In the genomic region with DNA sequence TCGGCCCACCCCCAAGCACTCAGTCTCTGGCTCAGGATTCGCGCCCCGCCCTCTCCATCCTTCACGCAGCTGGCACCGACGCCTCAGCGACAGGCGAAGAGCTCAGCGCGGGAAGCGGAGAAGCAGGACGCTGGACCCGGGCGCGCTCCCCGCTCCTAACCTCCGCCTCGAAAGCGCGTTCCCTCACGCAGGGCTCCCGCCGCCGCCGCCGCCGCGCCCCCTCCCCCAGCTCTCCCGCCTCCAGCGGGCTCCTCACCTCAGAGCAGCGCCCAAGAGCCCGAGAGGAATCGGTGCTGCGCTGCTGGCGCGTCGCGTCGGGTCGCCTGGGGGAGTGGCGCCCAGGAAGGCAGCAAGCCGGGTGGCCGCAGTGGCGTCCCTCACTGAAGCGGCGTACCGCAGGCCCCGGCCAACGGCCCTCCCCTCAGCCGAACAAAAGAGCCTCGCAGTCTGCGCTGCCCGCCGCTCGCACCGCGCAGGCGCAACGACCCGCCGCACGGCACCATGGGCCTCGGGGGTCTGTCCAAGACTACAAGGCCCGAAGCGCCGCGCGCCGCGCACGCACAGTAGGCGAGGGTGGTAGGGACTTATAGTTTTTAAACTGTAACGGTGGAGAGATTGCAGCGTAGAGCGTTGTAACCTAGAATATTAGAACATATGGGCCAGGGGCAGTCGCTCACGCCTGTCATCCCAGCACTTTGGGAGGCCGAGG, we compare ENCODE assay signal across 8 cellular contexts. TPM values are rescaled to one million over a fixed set of nuclear protein-coding genes. Genes with fewer than 3 reads are reported as not detected.
A peak's percentile ranks its signal among the peaks of the same experiment; 100 is the strongest.
DNase-seq lines count a peak whose midpoint lies in the region; ATAC-seq and TF ChIP-seq lines count a peak whose summit lies in the region.

Gene CBX1, minus strand, starts transcription at position 467 of the 709 bp plus-strand sequence. CDS start 24,474 bp downstream, outside the sequence.

- peak within 1 kb of the TSS; percentile 73 for H3K4me3 ChIP-seq in MG63
- H3K4me3 ChIP-seq in fibroblast of the aortic adventitia (ENCODE audit: low read depth, low read length) = peak within 1 kb of the TSS; percentile 87

- H3K4me1 ChIP-seq in ES-I3 (ENCODE audit: insufficient read depth, low read length) = no peaks in the 10 kb centered on the region
- no peaks in the 10 kb centered on the region for H3K4me1 ChIP-seq in H9 (ENCODE audit: insufficient read depth, low read length)

- H3K23ac ChIP-seq in H9 (ENCODE audit: insufficient read length, low read depth, low read length) = no peak within 1 kb of the TSS

- peak within 1 kb of the TSS; percentile 87 to 100 (median 87) for H3K27ac Mint-ChIP-seq in H9
- H3K27ac Mint-ChIP-seq in nephron = peak within 1 kb of the TSS; percentile 89 to 98 (median 98)

- no peaks in the 10 kb centered on the region for H3K27me3 ChIP-seq in H9 (ENCODE audit: insufficient read depth, low read length)
- H3K27me3 ChIP-seq in MG63 = no peaks in the 10 kb centered on the region

- H2AK5ac ChIP-seq in H9 (ENCODE audit: insufficient read length, low read length) = no peak within 1 kb of the TSS

- no peak within 1 kb of the TSS for H2BK12ac ChIP-seq in H9 (ENCODE audit: insufficient read length, low read depth, low read length)

- H3K4me3 Mint-ChIP-seq in H9 (peak within 1 kb of the TSS; percentile 81 to 99), nephron (peak within 1 kb of the TSS; percentile 97 to 100 (median 98))

- H4K20me1 ChIP-seq in H9 (ENCODE audit: control insufficient read depth, insufficient read depth, insufficient read length) = no peaks in the 10 kb centered on the region

- TF ChIP-seq CTCF in H9 (conservative IDR thresholded peaks at IDR 0.05) (no peak), fibroblast of the aortic adventitia (IDR thresholded peaks at IDR 0.05; ENCODE audit: insufficient read depth, low read length) (no peak), nephron (IDR thresholded peaks at IDR 0.05; ENCODE audit: unreplicated experiment in 3 of 3) (no peak)

- peaks cover 0 to 2% (median under 1%) of the 10 kb centered on the region in 3 experiments; a peak in 2 of 7 replicates for H3K36me3 Mint-ChIP-seq in H9 (ENCODE audit: insufficient read depth in 1 of 3, low read depth in 3 of 3)
- peaks cover 5% of the 10 kb centered on the region for H3K36me3 Mint-ChIP-seq in nephron (ENCODE audit: low read depth)

- H3K9me3 Mint-ChIP-seq in H9 (peaks cover 0 to 8% of the 10 kb centered on the region in 2 experiments; a peak in 4 of 5 replicates), nephron (peaks cover 4% of the 10 kb centered on the region)

- no CpG with 5 or more reads among the region's 79 CpGs for WGBS in H9 (ENCODE audit: extremely low coverage, insufficient read length, low lambda C conversion rate)

- H3K56ac ChIP-seq in H9 (ENCODE audit: insufficient read length, low read depth, low read length) = no peak within 1 kb of the TSS

- H3K23me2 ChIP-seq in H9 (ENCODE audit: insufficient read length, low read depth, low read length, poor library complexity, severe bottlenecking) = peaks cover 8% of the 10 kb centered on the region

- H3K36me3 ChIP-seq in ES-I3 (ENCODE audit: insufficient read depth, low read length) = no peaks in the 10 kb centered on the region
- peaks cover 19% of the 10 kb centered on the region for H3K36me3 ChIP-seq in MG63

- H3K79me2 ChIP-seq in H9 (ENCODE audit: insufficient read depth, low read length) = peaks cover 26% of the 10 kb centered on the region; the same call in 1 of the 2 replicates

- no peak within 1 kb of the TSS for H2AFZ ChIP-seq in H9 (ENCODE audit: low read length)

- peaks cover 6% of the 10 kb centered on the region for H3K79me1 ChIP-seq in H9 (ENCODE audit: insufficient read depth, low read depth, low read length, poor library complexity, severe bottlenecking)

- DNase-seq in H9 (peak; percentile 99), MG63 (peak; percentile 97), SHP77 (lab: John Stamatoyannopoulos, UW) (peak; percentile 95 to 97), fibroblast of the aortic adventitia (ENCODE audit: low read depth) (peak; percentile 94)
- DNase-seq in activated effector memory CD4-positive, alpha-beta T cell treated with Interleukin-2 at 50 U/mL for 16 hours = peak; percentile 90
- peak; percentile 96 for DNase-seq in stimulated activated naive CD8-positive, alpha-beta T cell treated with anti-CD3 and anti-CD28 coated beads, Interleukin-15, Interleukin-2, amounts not matched to agents 100 U/mL and 50 U/mL, for 24 hours

- peak within 1 kb of the TSS; percentile 97 for H3K4me2 ChIP-seq in H9 (ENCODE audit: insufficient read depth, insufficient read length, low read length)

- peak; percentile 98 for ATAC-seq in stimulated activated naive CD8-positive, alpha-beta T cell treated with anti-CD3 and anti-CD28 coated beads, Interleukin-15, Interleukin-2, amounts not matched to agents 100 U/mL and 50 U/mL, for 24 hours

- H3K4ac ChIP-seq in H9 (ENCODE audit: low read depth, low read length) = no peak within 1 kb of the TSS

- H3K9me3 ChIP-seq in ES-I3 (ENCODE audit: control insufficient read depth, insufficient read depth, low read length) (no peaks in the 10 kb centered on the region), H9 (ENCODE audit: control insufficient read depth, low read depth, low read length) (no peaks in the 10 kb centered on the region), MG63 (peaks cover 6% of the 10 kb centered on the region)

- H4K91ac ChIP-seq in H9 (ENCODE audit: insufficient read length, low read depth, low read length) = no peak within 1 kb of the TSS

- H3K14ac ChIP-seq in H9 (ENCODE audit: insufficient read depth, low read length) = peak within 1 kb of the TSS; percentile 85

- H4K8ac ChIP-seq in H9 (replicated peaks; ENCODE audit: insufficient read length, low read depth, low read length) = no peak within 1 kb of the TSS

- H3K18ac ChIP-seq in H9 (ENCODE audit: insufficient read length, low read depth, low read length) = peak within 1 kb of the TSS; percentile 83

- peak within 1 kb of the TSS; percentile 57 for H3K27ac ChIP-seq in H9 (ENCODE audit: insufficient read length, low read depth, low read length)

- no peak within 1 kb of the TSS for H2BK15ac ChIP-seq in H9 (ENCODE audit: low read depth, low read length)

- peaks cover 6 to 14% of the 10 kb centered on the region in 2 experiments for H3K4me1 Mint-ChIP-seq in H9
- H3K4me1 Mint-ChIP-seq in nephron = peaks cover 11% of the 10 kb centered on the region

- H3K9ac ChIP-seq in ES-I3 (ENCODE audit: low read depth, low read length) = peak within 1 kb of the TSS; percentile 97
- H3K9ac ChIP-seq in H9 (ENCODE audit: extremely low read depth, insufficient read length, low read length) = peak within 1 kb of the TSS; percentile 88

- no peak within 1 kb of the TSS for H2BK20ac ChIP-seq in H9 (ENCODE audit: low read depth, low read length, poor library complexity, severe bottlenecking)

- H3T11ph ChIP-seq in H9 (ENCODE audit: low read length) = no peak within 1 kb of the TSS

- H2BK120ac ChIP-seq in H9 (ENCODE audit: low read depth, low read length, poor library complexity, severe bottlenecking) = no peak within 1 kb of the TSS

- H4K5ac ChIP-seq in H9 (ENCODE audit: insufficient read length, low read depth, low read length) = no peak within 1 kb of the TSS

- no peak within 1 kb of the TSS for H2BK5ac ChIP-seq in H9 (ENCODE audit: insufficient read length, low read length)

- H3K27me3 Mint-ChIP-seq in H9 (ENCODE audit: low read depth) (peaks cover 5% of the 10 kb centered on the region), nephron (ENCODE audit: low read depth) (no peaks in the 10 kb centered on the region)

RNA-seq across cellular contexts. Expression of gene CBX1, which starts in this region (rescaled TPM):
- 155 and 158 TPM in 2 replicates for total RNA-seq in H9 (2021)
- total RNA-seq in MG63 (2014; rRNA removed; shearing (Covaris generic); ENCODE audit: low replicate concordance) = 50.7 and 59.1 TPM in 2 replicates
- 49.2 and 59.7 TPM in 2 replicates for total RNA-seq in fibroblast of the aortic adventitia (ENCODE audit: low replicate concordance)

Comparison
In these comparisons a context has a peak if more than half of its experiments do, and no peak if none do; other contexts are left out.
1. Peak in every context shown above with its lines: DNase-seq, ATAC-seq, H3K4me3 ChIP-seq and H3K27ac ChIP-seq.